Comparison of ENCODE assay signal across 10 cellular contexts in the genomic region with DNA sequence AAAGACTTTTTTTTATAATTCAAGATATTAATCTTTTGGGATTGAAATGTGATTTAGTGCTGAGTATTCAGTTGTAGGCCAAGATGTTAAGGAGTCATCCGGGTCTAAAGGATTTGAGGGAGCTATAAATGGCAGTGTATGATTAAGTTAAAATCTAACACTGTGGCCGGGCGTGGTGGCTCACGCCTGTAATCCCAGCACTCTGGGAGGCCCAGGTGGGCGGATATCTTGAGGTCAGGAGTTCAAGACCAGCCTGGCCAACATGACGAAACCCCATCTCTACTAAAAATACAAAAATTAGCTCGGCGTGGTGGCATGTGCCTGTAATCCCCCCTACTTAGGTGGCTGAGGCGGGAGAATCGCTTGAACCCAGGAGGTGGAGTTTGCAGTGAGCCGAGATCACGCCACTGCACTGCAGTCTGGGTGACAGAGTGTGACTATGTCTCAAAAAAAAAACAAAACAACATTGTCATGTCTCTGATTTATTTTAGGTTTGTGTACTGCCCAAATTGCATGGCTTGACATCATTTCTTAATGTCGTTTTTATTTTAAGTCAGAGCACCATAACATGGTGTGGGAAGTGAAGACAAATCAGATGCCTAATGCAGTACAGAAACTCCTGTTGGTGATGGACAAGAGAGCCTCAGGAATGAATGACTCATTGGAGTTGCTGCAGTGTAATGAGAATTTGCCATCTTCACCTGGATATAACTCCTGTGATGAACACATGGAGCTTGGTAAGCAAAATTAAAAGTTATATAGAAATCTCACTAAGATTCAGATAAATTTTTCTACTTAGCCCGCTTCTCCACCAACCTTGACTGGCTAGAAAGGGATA. TPM values are rescaled to one million over a fixed set of nuclear protein-coding genes. Genes with fewer than 3 reads are reported as not detected.
A peak's percentile ranks its signal among the peaks of the same experiment; 100 is the strongest.
DNase-seq lines count a peak whose midpoint lies in the region; ATAC-seq and TF ChIP-seq lines count a peak whose summit lies in the region.
"Had no signal": no experiment of that assay in that cellular context is flagged by ENCODE, and none has a peak within 500 bp of the region (broad histone marks: within the 10 kb centered on the region; RNA-seq: fewer than 3 reads in every experiment).

No MANE protein-coding gene starts in this region.

- H3K4me3 ChIP-seq in cardiac muscle cell (no peak overlapping the region), subcutaneous abdominal adipose tissue (ENCODE audit: low read depth in 1 of 5, low read length in 5 of 5) (no peak overlapping the region)

- H3K27ac ChIP-seq in cardiac muscle cell (peak overlapping the region; percentile 24), subcutaneous abdominal adipose tissue (ENCODE audit: low read depth, low read length) (peak overlapping the region; percentile 45)

- DNase-seq in cardiac muscle cell (ENCODE audit: low read depth in 1 of 2, low spot score in 1 of 2), result peak in 1 of 2 donors; percentile 30
- no peak for DNase-seq in Right ventricle myocardium superior
- peak; percentile 35 to 43 for DNase-seq in activated T-cell treated with anti-CD3 and anti-CD28 coated beads, Interleukin-2, amount 50 U/mL, for 48 hours
- peak; percentile 15 for DNase-seq in fibroblast of peridontal ligament (ENCODE audit: extremely low read depth)
- no peak for DNase-seq in posterior cingulate gyrus
- DNase-seq in SKM-1 (lab: John Stamatoyannopoulos, UW; ENCODE audit: unreplicated experiment), result no peak
- DNase-seq: naive B cell, SIG-M5 had no signal

- TF ChIP-seq CTCF in cardiac muscle cell (IDR thresholded peaks at IDR 0.05; ENCODE audit: low read depth, low read length), result no peak

- ATAC-seq in Right ventricle myocardium superior (ENCODE audit: poor library complexity) (no peak), GM21423 (IDR thresholded peaks at IDR 0.05; ENCODE audit: unreplicated experiment) (no peak)

- H3K9ac ChIP-seq in subcutaneous abdominal adipose tissue (ENCODE audit: low read length in 5 of 5), result no peak overlapping the region

- H3K9me3 ChIP-seq in cardiac muscle cell (ENCODE audit: low read depth) (no peaks in the 10 kb centered on the region), subcutaneous abdominal adipose tissue (ENCODE audit: control insufficient read depth in 5 of 5, low read length in 5 of 5) (no peaks in the 10 kb centered on the region)

- no peaks in the 10 kb centered on the region for H3K27me3 ChIP-seq in cardiac muscle cell
- no peaks in the 10 kb centered on the region for H3K27me3 ChIP-seq in subcutaneous abdominal adipose tissue (ENCODE audit: control insufficient read depth in 5 of 5, insufficient read depth in 4 of 5, low read length in 5 of 5)

- intact Hi-C loops in Right ventricle myocardium superior (cut with DNase I), result no loop called here
- intact Hi-C loops in posterior cingulate gyrus (cut with DNase I), result loop anchor here (10.0 kb wide), 1 partner anchor 565 kb away; the partner anchor contains the start of gene CBLL1

- H3K36me3 ChIP-seq in cardiac muscle cell, result peaks cover 37% of the 10 kb centered on the region
- H3K36me3 ChIP-seq in subcutaneous abdominal adipose tissue (ENCODE audit: control insufficient read depth in 5 of 5, insufficient read depth in 5 of 5, low read length in 5 of 5), result peaks cover 18 to 40% (median 32%) of the 10 kb centered on the region in 5 donors

- H3K4me1 ChIP-seq in cardiac muscle cell (ENCODE audit: low read depth) (peaks cover under 1% of the 10 kb centered on the region), subcutaneous abdominal adipose tissue (ENCODE audit: control insufficient read depth in 5 of 5, insufficient read depth in 5 of 5, low read length in 5 of 5) (peaks cover 0 to 44% (median 29%) of the 10 kb centered on the region in 5 donors)

RNA-seq across cellular contexts. Expression of gene HBP1, which starts 10.7 kb away (rescaled TPM):
- total RNA-seq in cardiac muscle cell, result 55.1 and 56.0 TPM in 2 replicates
- polyA plus RNA-seq in cardiac muscle cell, result 66.0 and 81.7 TPM in 2 replicates
- 68.9 TPM for total RNA-seq in Right ventricle myocardium superior

Comparison
In these comparisons a context has a peak if more than half of its experiments do, and no peak if none do; other contexts are left out.
1. DNase-seq: peak in activated T-cell treated with anti-CD3 and anti-CD28 coated beads, Interleukin-2, amount 50 U/mL, for 48 hours (2 of 2) and fibroblast of peridontal ligament (single experiment); none in Right ventricle myocardium superior (single experiment), posterior cingulate gyrus (0 of 10) and SKM-1 (single experiment).